ENCODE assay signal across 15 cellular contexts in the genomic region with DNA sequence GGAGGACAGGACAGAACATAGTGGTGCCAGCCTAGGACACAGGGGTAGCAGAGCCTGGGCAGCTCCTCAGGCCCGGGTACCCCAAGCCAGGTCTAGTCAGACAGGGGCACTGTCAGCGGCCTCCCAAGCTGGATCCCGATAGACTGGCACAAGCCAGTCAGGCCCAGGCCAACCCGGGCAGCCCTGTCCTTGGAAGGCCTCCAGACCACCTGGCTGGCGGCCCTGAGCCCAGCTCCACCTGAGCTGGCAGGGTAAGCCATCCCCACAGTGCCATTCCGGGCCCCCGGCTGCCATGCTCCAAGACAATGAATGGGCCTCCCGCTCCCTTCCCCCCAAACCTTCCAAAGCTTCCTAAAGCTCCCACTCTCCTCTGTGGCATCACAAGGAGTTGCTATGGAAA.
"Had no signal": no experiment of that assay in that cellular context is flagged by ENCODE, and none has a peak within 500 bp of the region (broad histone marks: within the 10 kb centered on the region; RNA-seq: fewer than 3 reads in every experiment).

No MANE protein-coding gene starts in this region.

- H3K9me3 ChIP-seq: mucosa of descending colon, right atrium auricular region, transverse colon, vagina had no signal

- H3K4me3 ChIP-seq: mucosa of descending colon, right atrium auricular region, skin epidermis, transverse colon, vagina had no signal

- H3K27me3 ChIP-seq: right atrium auricular region, transverse colon, vagina had no signal

- H3K4me1 ChIP-seq: right atrium auricular region, transverse colon, vagina had no signal

- H3K36me3 Mint-ChIP-seq: naive thymus-derived CD4-positive, alpha-beta T cell had no signal

- H3K36me3 ChIP-seq: right atrium auricular region, transverse colon, vagina had no signal

- ATAC-seq: activated naive CD8-positive, alpha-beta T cell treated with anti-CD3 and anti-CD28 coated beads, Interleukin-2, amount 50 U/mL, for 24 hours; naive thymus-derived CD4-positive, alpha-beta T cell had no signal

- H3K9me3 Mint-ChIP-seq: activated naive CD4-positive, alpha-beta T cell treated with anti-CD3 and anti-CD28 coated beads for 36 hours; activated naive CD8-positive, alpha-beta T cell treated with anti-CD3 and anti-CD28 coated beads, Interleukin-2, amount 50 U/mL, for 24 hours; naive thymus-derived CD4-positive, alpha-beta T cell had no signal

- H3K4me3 Mint-ChIP-seq: activated naive CD4-positive, alpha-beta T cell treated with anti-CD3 and anti-CD28 coated beads for 36 hours; activated naive CD8-positive, alpha-beta T cell treated with anti-CD3 and anti-CD28 coated beads, Interleukin-2, amount 50 U/mL, for 24 hours; naive thymus-derived CD4-positive, alpha-beta T cell had no signal

- H3K27ac Mint-ChIP-seq: activated naive CD4-positive, alpha-beta T cell treated with anti-CD3 and anti-CD28 coated beads for 36 hours; activated naive CD8-positive, alpha-beta T cell treated with anti-CD3 and anti-CD28 coated beads, Interleukin-2, amount 50 U/mL, for 24 hours; naive thymus-derived CD4-positive, alpha-beta T cell had no signal

- H3K27ac ChIP-seq: right atrium auricular region, skin epidermis, transverse colon, vagina had no signal

- DNase-seq: activated CD4-positive, alpha-beta T cell treated with anti-CD3 and anti-CD28 coated beads for 1 hour; activated CD4-positive, alpha-beta T cell treated with anti-CD3 and anti-CD28 coated beads, Interleukin-2, amount 50 U/mL, for 4 hours; activated naive CD4-positive, alpha-beta T cell treated with anti-CD3 and anti-CD28 coated beads for 36 hours; activated naive CD8-positive, alpha-beta T cell treated with anti-CD3 and anti-CD28 coated beads, Interleukin-2, amount 50 U/mL, for 24 hours; activated T-cell treated with anti-CD3 and anti-CD28 coated beads for 4 hours; aorta; mucosa of descending colon; naive thymus-derived CD4-positive, alpha-beta T cell; stimulated activated CD4-positive, alpha-beta T cell treated with anti-CD3 and anti-CD28 coated beads, Interleukin-15, amount 100 ng/mL, for 24 hours; stimulated activated CD4-positive, alpha-beta T cell treated with anti-CD3 and anti-CD28 coated beads, Interleukin-4, amount 100 ng/mL, for 1 hour; stimulated activated naive CD4-positive, alpha-beta T cell had no signal

- H3K27me3 Mint-ChIP-seq: activated naive CD8-positive, alpha-beta T cell treated with anti-CD3 and anti-CD28 coated beads, Interleukin-2, amount 50 U/mL, for 24 hours had no signal
